35 cellular contexts compared by ENCODE assay signal in genomic region chr11:21911046-21911445, GRCh38.
"Had no signal": no experiment of that assay in that cellular context is flagged by ENCODE, and none has a peak within 500 bp of the region (broad histone marks: within the 10 kb centered on the region; RNA-seq: fewer than 3 reads in every experiment).

No MANE protein-coding gene starts in this region.

- H3K4me3 ChIP-seq: MG63 had no signal

- H3K9me3 ChIP-seq: MG63 had no signal

- H3K36me3 ChIP-seq: MG63 had no signal

- DNase-seq: MG63, MM.1S, NCI-H1048, NCI-H1092, NCI-H1092 treated with DMSO at 0.1 percent for 48 hours, NCI-H1105, NCI-H1105 treated with DMSO at 0.1 percent for 48 hours, NCI-H1417, NCI-H1417 treated with DMSO at 0.1 percent for 48 hours, NCI-H1436, NCI-H1436 treated with DMSO at 0.1 percent for 48 hours, NCI-H146, NCI-H1694, NCI-H1694 treated with DMSO at 0.1 percent for 48 hours, NCI-H187, NCI-H187 treated with DMSO at 0.1 percent for 48 hours, NCI-H1930, NCI-H2029, NCI-H2029 treated with DMSO at 0.1 percent for 48 hours, NCI-H2081, NCI-H2081 treated with DMSO at 0.1 percent for 48 hours, NCI-H2107, NCI-H2171, NCI-H2171 treated with DMSO at 0.1 percent for 48 hours, NCI-H2227 treated with DMSO at 0.1 percent for 48 hours, NCI-H226, NCI-H345, NCI-H446, NCI-H446 treated with DMSO at 0.1 percent for 48 hours, NCI-H510A, NCI-H510A treated with DMSO at 0.1 percent for 48 hours, NCI-H524, NCI-H524 treated with DMSO at 0.1 percent for 48 hours, NCI-H526, NCI-H526 treated with DMSO at 0.1 percent for 48 hours had no signal

- H3K27me3 ChIP-seq: MG63 had no signal
